Comparison of ENCODE assay signal across 2 cellular contexts in the genomic region with DNA sequence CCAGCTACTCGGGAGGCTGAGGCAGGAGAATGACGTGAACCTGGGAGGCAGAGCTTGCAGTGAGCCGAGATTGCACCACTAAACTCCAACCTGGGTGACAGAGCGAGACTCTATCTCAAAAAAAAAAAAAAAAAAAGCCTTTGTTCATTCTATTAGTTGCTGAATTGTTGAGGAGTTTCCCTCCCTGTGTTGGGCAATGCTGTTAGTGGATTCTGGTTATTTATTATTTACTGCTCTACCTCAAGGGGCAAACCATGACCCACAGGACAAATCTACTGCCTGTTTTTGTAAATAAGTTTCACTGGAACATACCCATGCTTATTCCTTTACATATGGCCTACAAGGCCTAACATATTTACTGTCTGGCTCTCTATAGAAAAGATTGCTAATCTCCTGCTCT.
TF ChIP-seq lines count a peak whose summit lies in the region.

No MANE protein-coding gene starts in this region.

TF ChIP-seq in GM12878, 131 proteins besides CTCF, POLR2A, EP300 and RAD21:
- TF ChIP-seq, protein P1, sequence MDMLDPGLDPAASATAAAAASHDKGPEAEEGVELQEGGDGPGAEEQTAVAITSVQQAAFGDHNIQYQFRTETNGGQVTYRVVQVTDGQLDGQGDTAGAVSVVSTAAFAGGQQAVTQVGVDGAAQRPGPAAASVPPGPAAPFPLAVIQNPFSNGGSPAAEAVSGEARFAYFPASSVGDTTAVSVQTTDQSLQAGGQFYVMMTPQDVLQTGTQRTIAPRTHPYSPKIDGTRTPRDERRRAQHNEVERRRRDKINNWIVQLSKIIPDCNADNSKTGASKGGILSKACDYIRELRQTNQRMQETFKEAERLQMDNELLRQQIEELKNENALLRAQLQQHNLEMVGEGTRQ (IDR thresholded peaks at IDR 0.05; ENCODE audit: borderline replicate concordance, low read depth, low read length), result no peak
- TF ChIP-seq NR2C1 (IDR thresholded peaks at IDR 0.05) (no peak), CHD1 (IDR thresholded peaks at IDR 0.05; ENCODE audit: low read depth, low read length) (no peak), ZNF207 (IDR thresholded peaks at IDR 0.05; ENCODE audit: borderline replicate concordance) (no peak), HDAC6 (IDR thresholded peaks at IDR 0.05; ENCODE audit: unreplicated experiment) (no peak), RELA (IDR thresholded peaks at IDR 0.05; ENCODE audit: borderline replicate concordance, partially characterized antibody) (no peak), YBX1 (IDR thresholded peaks at IDR 0.05) (no peak), ATF7 (IDR thresholded peaks at IDR 0.05; ENCODE audit: low read depth) (no peak), NFXL1 (IDR thresholded peaks at IDR 0.05; ENCODE audit: borderline replicate concordance) (no peak), NR2C2 (IDR thresholded peaks at IDR 0.05; ENCODE audit: borderline replicate concordance, control insufficient read depth, insufficient read length, low read depth) (no peak), DPF2 (IDR thresholded peaks at IDR 0.05) (no peak), EGR1 (IDR thresholded peaks at IDR 0.05; ENCODE audit: borderline replicate concordance in 1 of 2, low read depth in 2 of 2, low read length in 2 of 2) (no peak), HDAC2 (IDR thresholded peaks at IDR 0.05) (no peak), TARDBP (IDR thresholded peaks at IDR 0.05; ENCODE audit: borderline replicate concordance) (no peak), SMAD5 (IDR thresholded peaks at IDR 0.05; ENCODE audit: low read depth) (no peak), BACH1 (IDR thresholded peaks at IDR 0.05; ENCODE audit: borderline replicate concordance) (no peak)
- TF ChIP-seq, protein P2, sequence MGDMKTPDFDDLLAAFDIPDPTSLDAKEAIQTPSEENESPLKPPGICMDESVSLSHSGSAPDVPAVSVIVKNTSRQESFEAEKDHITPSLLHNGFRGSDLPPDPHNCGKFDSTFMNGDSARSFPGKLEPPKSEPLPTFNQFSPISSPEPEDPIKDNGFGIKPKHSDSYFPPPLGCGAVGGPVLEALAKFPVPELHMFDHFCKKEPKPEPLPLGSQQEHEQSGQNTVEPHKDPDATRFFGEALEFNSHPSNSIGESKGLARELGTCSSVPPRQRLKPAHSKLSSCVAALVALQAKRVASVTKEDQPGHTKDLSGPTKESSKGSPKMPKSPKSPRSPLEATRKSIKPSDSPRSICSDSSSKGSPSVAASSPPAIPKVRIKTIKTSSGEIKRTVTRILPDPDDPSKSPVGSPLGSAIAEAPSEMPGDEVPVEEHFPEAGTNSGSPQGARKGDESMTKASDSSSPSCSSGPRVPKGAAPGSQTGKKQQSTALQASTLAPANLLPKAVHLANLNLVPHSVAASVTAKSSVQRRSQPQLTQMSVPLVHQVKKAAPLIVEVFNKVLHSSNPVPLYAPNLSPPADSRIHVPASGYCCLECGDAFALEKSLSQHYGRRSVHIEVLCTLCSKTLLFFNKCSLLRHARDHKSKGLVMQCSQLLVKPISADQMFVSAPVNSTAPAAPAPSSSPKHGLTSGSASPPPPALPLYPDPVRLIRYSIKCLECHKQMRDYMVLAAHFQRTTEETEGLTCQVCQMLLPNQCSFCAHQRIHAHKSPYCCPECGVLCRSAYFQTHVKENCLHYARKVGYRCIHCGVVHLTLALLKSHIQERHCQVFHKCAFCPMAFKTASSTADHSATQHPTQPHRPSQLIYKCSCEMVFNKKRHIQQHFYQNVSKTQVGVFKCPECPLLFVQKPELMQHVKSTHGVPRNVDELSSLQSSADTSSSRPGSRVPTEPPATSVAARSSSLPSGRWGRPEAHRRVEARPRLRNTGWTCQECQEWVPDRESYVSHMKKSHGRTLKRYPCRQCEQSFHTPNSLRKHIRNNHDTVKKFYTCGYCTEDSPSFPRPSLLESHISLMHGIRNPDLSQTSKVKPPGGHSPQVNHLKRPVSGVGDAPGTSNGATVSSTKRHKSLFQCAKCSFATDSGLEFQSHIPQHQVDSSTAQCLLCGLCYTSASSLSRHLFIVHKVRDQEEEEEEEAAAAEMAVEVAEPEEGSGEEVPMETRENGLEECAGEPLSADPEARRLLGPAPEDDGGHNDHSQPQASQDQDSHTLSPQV (IDR thresholded peaks at IDR 0.05), result no peak

TF ChIP-seq in HepG2, 621 proteins besides CTCF, POLR2A, EP300 and RAD21:
- TF ChIP-seq NFIB (CRISPR knock-in tag; IDR thresholded peaks at IDR 0.05; ENCODE audit: borderline replicate concordance) (no peak), FOXP1 (IDR thresholded peaks at IDR 0.05) (no peak), FOXP1 (CRISPR knock-in tag; IDR thresholded peaks at IDR 0.05) (peak; percentile 11; the same call in 1 of the 2 replicates)
